In the genomic region with DNA sequence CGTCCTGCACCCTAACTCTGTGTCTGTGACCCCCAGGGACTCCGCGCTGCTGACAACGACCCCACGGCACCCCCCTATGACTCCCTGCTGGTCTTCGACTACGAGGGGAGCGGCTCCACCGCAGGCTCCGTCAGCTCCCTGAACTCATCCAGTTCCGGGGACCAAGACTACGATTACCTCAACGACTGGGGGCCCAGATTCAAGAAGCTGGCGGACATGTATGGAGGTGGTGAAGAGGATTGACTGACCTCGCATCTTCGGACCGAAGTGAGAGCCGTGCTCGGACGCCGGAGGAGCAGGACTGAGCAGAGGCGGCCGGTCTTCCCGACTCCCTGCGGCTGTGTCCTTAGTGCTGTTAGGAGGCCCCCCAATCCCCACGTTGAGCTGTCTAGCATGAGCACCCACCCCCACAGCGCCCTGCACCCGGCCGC, we compare ENCODE assay signal across 1 cellular context.
TF ChIP-seq lines count a peak whose summit lies in the region.

No MANE protein-coding gene starts in this region.

TF ChIP-seq in H1, 55 proteins besides CTCF, POLR2A, EP300 and RAD21 (continued from another document):
- TF ChIP-seq SRF (IDR thresholded peaks at IDR 0.05; ENCODE audit: low read depth, low read length), result no peak
- TF ChIP-seq NRF1 (IDR thresholded peaks at IDR 0.05; ENCODE audit: low read depth, low read length), result no peak
- TF ChIP-seq MAFK (IDR thresholded peaks at IDR 0.05; ENCODE audit: low read depth, low read length), result no peak
- TF ChIP-seq RFX5 (IDR thresholded peaks at IDR 0.05; ENCODE audit: borderline replicate concordance, low read depth, low read length), result no peak
- no peak for TF ChIP-seq ZNF274 (IDR thresholded peaks at IDR 0.05; ENCODE audit: borderline replicate concordance, extremely low read depth, low read length)
- TF ChIP-seq TCF12 (IDR thresholded peaks at IDR 0.05; ENCODE audit: low read depth, low read length), result no peak
- no peak for TF ChIP-seq NANOG (IDR thresholded peaks at IDR 0.05; ENCODE audit: insufficient read depth, low read depth, low read length, poor library complexity, severe bottlenecking)
- no peak for TF ChIP-seq POU5F1 (IDR thresholded peaks at IDR 0.05; ENCODE audit: low read depth, low read length)
- no peak for TF ChIP-seq TEAD4 (IDR thresholded peaks at IDR 0.05; ENCODE audit: low read depth, low read length)
